Comparison of ENCODE assay signal across 25 cellular contexts in the genomic region with DNA sequence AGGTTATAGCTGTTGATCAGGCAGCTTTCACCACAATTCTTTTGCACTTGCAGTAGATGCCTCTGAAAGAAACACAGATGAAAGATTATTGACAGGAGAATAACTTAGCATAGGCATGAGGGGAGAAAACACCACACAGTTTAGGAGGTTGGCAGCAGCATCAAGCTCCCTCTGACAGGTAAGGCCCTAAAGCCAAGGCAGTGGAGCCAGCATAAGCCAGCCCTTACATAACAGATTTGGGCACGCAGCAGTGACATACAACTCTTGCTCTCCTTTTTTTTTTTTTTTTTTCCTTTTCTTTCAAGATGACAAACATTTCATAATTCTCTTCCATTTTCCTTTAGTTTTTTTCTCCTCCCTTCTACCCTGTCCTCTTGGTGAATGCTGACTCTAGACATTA.
"Had no signal": no experiment of that assay in that cellular context is flagged by ENCODE, and none has a peak within 500 bp of the region (broad histone marks: within the 10 kb centered on the region; RNA-seq: fewer than 3 reads in every experiment).

No MANE protein-coding gene starts in this region.

- H3K4me1 ChIP-seq: neural progenitor cell, pancreas, psoas muscle, right lobe of liver, sigmoid colon, thyroid gland, tibial nerve, upper lobe of left lung, vagina had no signal

- H2AFZ ChIP-seq: neural progenitor cell had no signal

- DNase-seq: naive thymus-derived CD8-positive, alpha-beta T cell; occipital lobe; pancreas; posterior cingulate gyrus; psoas muscle; right cardiac atrium; right lobe of liver; sigmoid colon; small intestine; stimulated activated CD4-positive, alpha-beta T cell treated with anti-CD3 and anti-CD28 coated beads, Interleukin-15, amount 100 ng/mL, for 24 hours; stimulated activated CD4-positive, alpha-beta T cell treated with anti-CD3 and anti-CD28 coated beads, Interleukin-2, amount 100 ng/mL, for 24 hours; stimulated activated CD4-positive, alpha-beta T cell treated with anti-CD3 and anti-CD28 coated beads, Interleukin-2, amount 100 ng/mL, for 48 hours; stimulated activated CD4-positive, alpha-beta T cell treated with anti-CD3 and anti-CD28 coated beads, Interleukin-4, amount 100 ng/mL, for 24 hours; stimulated activated naive B cell treated with anti-CD40 and anti-IgM and Interleukin-4, amounts not matched to agents 10 μg/mL and 1 μg/mL and 100 μg/mL, for 72 hours; stimulated activated naive CD4-positive, alpha-beta T cell treated with Interleukin-2 at 50 U/mL for 16 hours; stomach; thyroid gland; trophoblast cell; upper lobe of left lung had no signal

- ATAC-seq: naive thymus-derived CD8-positive, alpha-beta T cell; natural killer cell treated with Interleukin-12 subunit alpha and Interleukin-12 subunit beta and Interleukin-15 and Interleukin-18, amount 100 ng/mL, for 72 hours; pancreas; psoas muscle; right cardiac atrium; right lobe of liver; stimulated activated effector memory CD8-positive, alpha-beta T cell treated with anti-CD3 and anti-CD28 coated beads, Interleukin-12 subunit alpha, Interleukin-12 subunit beta, amount 100 ng/mL, for 72 hours; stimulated activated naive B cell treated with anti-CD40 and anti-IgM and Interleukin-4, amounts not matched to agents 10 μg/mL and 1 μg/mL and 100 μg/mL, for 72 hours had no signal

- H3K4me3 ChIP-seq: neural progenitor cell, pancreas, psoas muscle, right lobe of liver, sigmoid colon, stomach, thoracic aorta, thyroid gland, tibial nerve, upper lobe of left lung, vagina had no signal

- H3K27ac ChIP-seq: neural progenitor cell, pancreas, psoas muscle, right lobe of liver, stomach, thoracic aorta, thyroid gland, tibial nerve, upper lobe of left lung, vagina had no signal

- H3K9me3 ChIP-seq: pancreas, right lobe of liver, sigmoid colon, stomach, thoracic aorta, thyroid gland, upper lobe of left lung, vagina had no signal

- H3K4me2 ChIP-seq: neural progenitor cell had no signal

- H3K27me3 ChIP-seq: neural progenitor cell, pancreas, right lobe of liver, sigmoid colon, stomach, thyroid gland, tibial nerve, upper lobe of left lung, vagina had no signal

- H3K36me3 ChIP-seq: neural progenitor cell, pancreas, right lobe of liver, sigmoid colon, stomach, thoracic aorta, thyroid gland, tibial nerve, upper lobe of left lung, vagina had no signal

- H3K9ac ChIP-seq: neural progenitor cell had no signal
